Comparison of ENCODE assay signal across 23 cellular contexts in the genomic region with DNA sequence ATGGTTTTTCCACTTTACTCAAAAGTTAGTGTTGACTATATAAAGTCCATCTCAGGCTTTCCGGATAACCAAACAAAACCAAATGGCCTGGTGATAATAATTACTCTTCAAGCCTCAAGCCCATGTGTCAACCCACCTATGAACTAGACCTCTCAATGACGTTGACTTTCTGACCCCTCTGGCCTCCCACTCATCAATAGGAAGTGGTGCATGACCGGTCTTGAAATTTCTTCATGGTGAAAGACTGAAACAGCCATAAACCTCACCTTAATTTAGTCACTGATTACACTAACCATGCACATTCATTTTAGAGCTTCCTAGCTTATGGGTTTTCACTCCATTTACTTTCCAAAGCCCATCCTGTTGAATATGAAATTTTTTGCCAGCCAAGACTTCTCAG.
A peak's percentile ranks its signal among the peaks of the same experiment; 100 is the strongest.
DNase-seq lines count a peak whose midpoint lies in the region; ATAC-seq and TF ChIP-seq lines count a peak whose summit lies in the region.
"Had no signal": no experiment of that assay in that cellular context is flagged by ENCODE, and none has a peak within 500 bp of the region (broad histone marks: within the 10 kb centered on the region; RNA-seq: fewer than 3 reads in every experiment).

No MANE protein-coding gene starts in this region.

- no peaks in the 10 kb centered on the region for H3K36me3 Mint-ChIP-seq in progenitor cell of endocrine pancreas (ENCODE audit: insufficient read depth)
- H3K36me3 Mint-ChIP-seq: CD4-positive, alpha-beta memory T cell had no signal

- H3K27ac Mint-ChIP-seq in progenitor cell of endocrine pancreas = no peak overlapping the region
- H3K27ac Mint-ChIP-seq: CD4-positive, alpha-beta memory T cell; HFFc6; T-helper 17 cell had no signal

- peak; percentile 49 for ATAC-seq in GM19372 (IDR thresholded peaks at IDR 0.05; ENCODE audit: low read depth, unreplicated experiment)
- ATAC-seq in HG03565 (IDR thresholded peaks at IDR 0.05; ENCODE audit: unreplicated experiment) = peak; percentile 57
- ATAC-seq: HepG2, K562, Right ventricle myocardium inferior, T-helper 17 cell had no signal

- H3K4me1 Mint-ChIP-seq in progenitor cell of endocrine pancreas (ENCODE audit: low read depth) = no peaks in the 10 kb centered on the region
- H3K4me1 Mint-ChIP-seq: CD4-positive, alpha-beta memory T cell; T-helper 17 cell had no signal

- DNase-seq in glomerular visceral epithelial cell (ENCODE audit: extremely low spot score) (peak; percentile 68), dermis blood vessel endothelial cell (no peak), progenitor cell of endocrine pancreas (ENCODE audit: low spot score, unreplicated experiment) (no peak), SIG-M5 (lab: John Stamatoyannopoulos, UW) (no peak), NCI-H748 (lab: John Stamatoyannopoulos, UW; ENCODE audit: unreplicated experiment) (no peak)
- DNase-seq: Caco-2; CD4-positive, alpha-beta memory T cell; DND-41; H7; HFFc6; MM.1S; NCI-H1092 treated with DMSO at 0.1 percent for 48 hours; NCI-H146; NCI-H2029 treated with DMSO at 0.1 percent for 48 hours; NCI-H345; NCI-H524 treated with DMSO at 0.1 percent for 48 hours; OCI-M1; T-helper 17 cell had no signal

- H3K9me3 Mint-ChIP-seq in progenitor cell of endocrine pancreas (ENCODE audit: low read depth) = peaks cover 23% of the 10 kb centered on the region

- no peak overlapping the region for H3K4me3 Mint-ChIP-seq in progenitor cell of endocrine pancreas (ENCODE audit: low read depth)
- H3K4me3 Mint-ChIP-seq: CD4-positive, alpha-beta memory T cell; HFFc6; T-helper 17 cell had no signal

- no peak for TF ChIP-seq CTCF in progenitor cell of endocrine pancreas (IDR thresholded peaks at IDR 0.05; ENCODE audit: unreplicated experiment)

- H3K27me3 Mint-ChIP-seq in progenitor cell of endocrine pancreas = no peaks in the 10 kb centered on the region
- H3K27me3 Mint-ChIP-seq: CD4-positive, alpha-beta memory T cell; T-helper 17 cell had no signal
